Comparison of ENCODE assay signal across 11 cellular contexts in genomic region chr2:121471571-121472464, GRCh38. TPM values are rescaled to one million over a fixed set of nuclear protein-coding genes. Genes with fewer than 3 reads are reported as not detected.
A peak's percentile ranks its signal among the peaks of the same experiment; 100 is the strongest.
DNase-seq lines count a peak whose midpoint lies in the region; ATAC-seq and TF ChIP-seq lines count a peak whose summit lies in the region.
"Had no signal": no experiment of that assay in that cellular context is flagged by ENCODE, and none has a peak within 500 bp of the region (broad histone marks: within the 10 kb centered on the region; RNA-seq: fewer than 3 reads in every experiment).

No MANE protein-coding gene starts in this region.

- peak overlapping the region; percentile 14 for H3K4me3 ChIP-seq in osteoblast (ENCODE audit: insufficient read depth, low read length)

- H3K27me3 ChIP-seq in osteoblast (ENCODE audit: insufficient read depth, low read length) = no peaks in the 10 kb centered on the region

- H4K20me1 ChIP-seq in osteoblast (ENCODE audit: insufficient read depth, low read length) = no peaks in the 10 kb centered on the region

- no peaks in the 10 kb centered on the region for H3K9me3 ChIP-seq in osteoblast (ENCODE audit: low read depth, low read length)

- H3K4me2 ChIP-seq in osteoblast (ENCODE audit: insufficient read depth, low read length) = peak overlapping the region; percentile 51

- H2AFZ ChIP-seq in osteoblast (ENCODE audit: low read length) = no peak overlapping the region

- no peak for TF ChIP-seq CTCF in osteoblast (IDR thresholded peaks at IDR 0.05; ENCODE audit: extremely low read depth, low read depth, low read length)

- H3K79me2 ChIP-seq in osteoblast (ENCODE audit: insufficient read depth, low read length) = peaks cover 13% of the 10 kb centered on the region

- peaks cover 21% of the 10 kb centered on the region for H3K36me3 ChIP-seq in osteoblast (ENCODE audit: insufficient read depth, low read length)

- DNase-seq in ELR (ENCODE audit: low read depth) (peak; percentile 36), NCI-H82 (lab: John Stamatoyannopoulos, UW) (peak; percentile 17), epithelial cell of prostate (ENCODE audit: low read depth, low spot score) (no peak), osteoblast (ENCODE audit: insufficient read length, low spot score, missing footprints) (peak; percentile 49), medulla oblongata (ENCODE audit: extremely low spot score) (no peak), NCI-H524 treated with DMSO at 0.1 percent for 48 hours (lab: John Stamatoyannopoulos, UW) (no peak)
- DNase-seq: NCI-H2107, SIG-M5 had no signal

- peaks cover 32% of the 10 kb centered on the region for H3K4me1 ChIP-seq in osteoblast (ENCODE audit: insufficient read depth, low read length)

- ATAC-seq in GM18519 (IDR thresholded peaks at IDR 0.05; ENCODE audit: low FRiP score, unreplicated experiment) = no peak
- ATAC-seq: activated naive CD4-positive, alpha-beta T cell treated with anti-CD3 and anti-CD28 coated beads, Interleukin-2, amount 50 U/mL, for 72 hours; esophagus mucosa had no signal

- H3K27ac ChIP-seq in epithelial cell of prostate = peak overlapping the region; percentile 53
- peak overlapping the region; percentile 80 for H3K27ac ChIP-seq in osteoblast (ENCODE audit: low read depth, low read length)

RNA-seq across cellular contexts. Expression of gene RNU4ATAC, which starts 58.9 kb away (rescaled TPM):
- under 0.01 TPM in 1 of 2 replicates, not detected in the other for total RNA-seq in osteoblast
- total RNA-seq: activated naive CD4-positive, alpha-beta T cell treated with anti-CD3 and anti-CD28 coated beads, Interleukin-2, amount 50 U/mL, for 72 hours; esophagus mucosa had no signal

Comparison
In these comparisons a context has a peak if more than half of its experiments do, and no peak if none do; other contexts are left out.
1. DNase-seq: peak in ELR (single experiment), NCI-H82 (single experiment) and osteoblast (single experiment); none in epithelial cell of prostate (single experiment), medulla oblongata (single experiment) and NCI-H524 treated with DMSO at 0.1 percent for 48 hours (single experiment).